ENCODE assay signal across 8 cellular contexts in the genomic region with DNA sequence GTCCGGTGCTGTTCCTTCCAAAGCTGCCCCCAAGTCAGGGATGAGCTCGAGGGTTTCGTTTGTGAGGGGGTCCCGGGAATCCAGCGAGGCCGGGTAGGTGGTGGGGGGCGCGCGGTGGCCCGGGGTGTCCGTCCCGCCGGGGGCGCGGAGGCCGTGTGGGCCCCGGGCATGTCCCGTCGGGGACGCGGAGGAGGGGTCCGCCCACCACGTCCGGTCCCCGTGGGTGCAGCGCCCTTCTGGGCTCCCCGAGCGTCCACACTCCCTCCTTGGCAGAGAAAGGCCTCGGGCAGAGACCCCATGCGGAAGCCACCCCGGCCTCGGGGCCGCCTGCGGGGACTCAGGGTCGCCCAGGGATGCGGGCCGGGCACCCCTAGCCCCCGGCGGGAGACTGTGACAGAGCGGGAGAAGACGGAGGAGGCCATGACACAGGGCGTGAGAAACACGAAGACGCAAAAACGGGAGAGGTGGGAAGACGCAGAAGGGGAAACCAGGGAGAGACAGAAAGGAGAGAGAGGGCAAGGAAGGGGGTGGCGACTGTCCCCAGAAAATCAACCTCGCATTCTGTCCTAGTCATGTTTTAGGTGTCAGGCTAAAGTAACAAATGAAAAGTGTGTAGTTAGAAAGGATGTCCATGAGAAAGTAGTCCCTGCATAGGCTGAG. TPM values are rescaled to one million over a fixed set of nuclear protein-coding genes. Genes with fewer than 3 reads are reported as not detected.
DNase-seq lines count a peak whose midpoint lies in the region; ATAC-seq and TF ChIP-seq lines count a peak whose summit lies in the region.

No MANE protein-coding gene starts in this region.

- peaks cover 15 to 21% (median 19%) of the 10 kb centered on the region in 4 donors for H3K4me1 ChIP-seq in esophagus muscularis mucosa
- H3K4me1 ChIP-seq in naive thymus-derived CD4-positive, alpha-beta T cell (ENCODE audit: control insufficient read depth in 2 of 2, insufficient read depth in 2 of 2, low read length in 2 of 2) = no peaks in the 10 kb centered on the region

- no peak for TF ChIP-seq EP300 in esophagus muscularis mucosa (IDR thresholded peaks at IDR 0.05)

- H3K9me3 ChIP-seq in esophagus muscularis mucosa = no peaks in the 10 kb centered on the region
- H3K9me3 ChIP-seq in naive thymus-derived CD4-positive, alpha-beta T cell (ENCODE audit: control insufficient read depth in 2 of 3, low read length in 3 of 3) = peaks cover 0 to 15% (median 6%) of the 10 kb centered on the region in 3 experiments

- H3K36me3 ChIP-seq in esophagus muscularis mucosa = peaks cover 0 to 22% (median 11%) of the 10 kb centered on the region in 4 donors
- peaks cover 0 to 23% (median 3%) of the 10 kb centered on the region in 3 experiments for H3K36me3 ChIP-seq in naive thymus-derived CD4-positive, alpha-beta T cell (ENCODE audit: control insufficient read depth in 2 of 3, insufficient read depth in 3 of 3, low read length in 3 of 3)

- peaks cover 19 to 28% (median 22%) of the 10 kb centered on the region in 7 donors for H3K4me1 Mint-ChIP-seq in naive thymus-derived CD4-positive, alpha-beta T cell

- H3K27ac Mint-ChIP-seq in naive thymus-derived CD4-positive, alpha-beta T cell = peak overlapping the region; percentile 90 to 100 (median 98)

- ATAC-seq in GM18517 (IDR thresholded peaks at IDR 0.05; ENCODE audit: unreplicated experiment) (peak; percentile 44), HG03039 (IDR thresholded peaks at IDR 0.05; ENCODE audit: unreplicated experiment) (peak; percentile 39)
- peak; percentile 41 for ATAC-seq in naive thymus-derived CD4-positive, alpha-beta T cell

- intact Hi-C loops in esophagus muscularis mucosa (cut with DNase I) = loop anchor here (1.0 to 5.0 kb wide), 4 partner anchors 20 to 646 kb away; a partner anchor contains a TSS
- intact Hi-C loops in naive thymus-derived CD4-positive, alpha-beta T cell (cut with micrococcal nuclease) = loop anchor here (1.0 to 10.0 kb wide), 22 partner anchors 21 to 1902 kb away; a partner anchor contains a TSS

- no peaks in the 10 kb centered on the region for H3K27me3 ChIP-seq in esophagus muscularis mucosa
- no peaks in the 10 kb centered on the region for H3K27me3 ChIP-seq in naive thymus-derived CD4-positive, alpha-beta T cell (ENCODE audit: control insufficient read depth in 2 of 2, insufficient read depth in 2 of 2, low read length in 2 of 2)

- CTCF ChIA-PET in naive thymus-derived CD4-positive, alpha-beta T cell (lab: Charles Lee) = interaction anchor here (0.8 to 1.8 kb wide), 3 partner anchors 13 to 36 kb away, joined by 3 to 7 read pairs (median 4); a partner anchor contains a TSS

- peak overlapping the region; percentile 95 for H3K27ac ChIP-seq in 22Rv1
- H3K27ac ChIP-seq in esophagus muscularis mucosa (replicated peaks in 1 of 4) = peak overlapping the region; percentile 93 to 98 (median 98)
- H3K27ac ChIP-seq in naive thymus-derived CD4-positive, alpha-beta T cell (ENCODE audit: low read depth, low read length) = peak overlapping the region; percentile 91

- peaks cover 0 to 15% (median 5%) of the 10 kb centered on the region in 11 donors for H3K9me3 Mint-ChIP-seq in naive thymus-derived CD4-positive, alpha-beta T cell

- DNase-seq in NCI-H69 (lab: John Stamatoyannopoulos, UW) (peak; percentile 71), activated T-cell treated with anti-CD3 and anti-CD28 coated beads for 24 hours (ENCODE audit: low read depth) (peak; percentile 49), esophagus muscularis mucosa (ENCODE audit: extremely low spot score) (no peak)
- DNase-seq in naive thymus-derived CD4-positive, alpha-beta T cell = peak in 6 of 9 donors; percentile 29 to 85 (median 42)
- DNase-seq in stimulated activated naive CD4-positive, alpha-beta T cell (lab: John Stamatoyannopoulos, UW) = peak; percentile 14 to 73 (median 50)

- under 1% methylated on average over 26 of the region's 48 CpGs for WGBS in esophagus muscularis mucosa

- peak overlapping the region; percentile 91 to 100 (median 100) for H3K4me3 Mint-ChIP-seq in naive thymus-derived CD4-positive, alpha-beta T cell

- no peaks in the 10 kb centered on the region for H3K27me3 Mint-ChIP-seq in naive thymus-derived CD4-positive, alpha-beta T cell

- H3K4me3 ChIP-seq in esophagus muscularis mucosa = peak overlapping the region; percentile 79 to 87 (median 82)
- peak overlapping the region; percentile 99 for H3K4me3 ChIP-seq in naive thymus-derived CD4-positive, alpha-beta T cell (ENCODE audit: low read length)

- TF ChIP-seq POLR2A in esophagus muscularis mucosa (IDR thresholded peaks at IDR 0.05; ENCODE audit: low read depth) = no peak

- TF ChIP-seq CTCF in 22Rv1 (IDR thresholded peaks at IDR 0.05) (no peak), esophagus muscularis mucosa (IDR thresholded peaks at IDR 0.05) (no peak)

- POLR2A ChIA-PET in naive thymus-derived CD4-positive, alpha-beta T cell (lab: Charles Lee) = interaction anchor here (0.5 to 3.0 kb wide), 13 partner anchors 9 to 428 kb away, joined by 3 to 65 read pairs (median 6); a partner anchor contains a TSS

- H3K36me3 Mint-ChIP-seq in naive thymus-derived CD4-positive, alpha-beta T cell = peaks cover 7 to 42% (median 14%) of the 10 kb centered on the region in 5 donors

RNA-seq across cellular contexts. Expression of a gene that starts 0.7 kb away (rescaled TPM):
- 1 to 10 TPM; 2.1 to 3.9 (median 3.3) TPM for total RNA-seq in esophagus muscularis mucosa
- 1 to 10 TPM in 3 of 5 experiments, under 1 TPM in 2; 0.61 to 4.9 (median 1.0) TPM for total RNA-seq in naive thymus-derived CD4-positive, alpha-beta T cell
- 1 to 10 TPM in 1 of 2 donors, under 1 TPM in 1; 0.26 to 2.2 TPM for polyA plus RNA-seq in naive thymus-derived CD4-positive, alpha-beta T cell

RNA-seq across cellular contexts. Expression of a gene that starts 20.5 kb away (rescaled TPM):
- 10 to 100 TPM; 16.9 to 22.6 (median 19.2) TPM for total RNA-seq in esophagus muscularis mucosa
- 10 to 100 TPM; 14.6 to 27.9 (median 16.9) TPM for total RNA-seq in naive thymus-derived CD4-positive, alpha-beta T cell
- polyA plus RNA-seq in naive thymus-derived CD4-positive, alpha-beta T cell = 10 to 100 TPM in 1 of 2 donors, 1 to 10 TPM in 1; 9.7 to 19.3 TPM

RNA-seq across cellular contexts. Expression of a gene that starts 36.3 kb away (rescaled TPM):
- total RNA-seq in esophagus muscularis mucosa = 10 to 100 TPM in 1 of 4 donors, 1 to 10 TPM in 3; 4.5 to 10.7 (median 5.6) TPM
- 10 to 100 TPM in 3 of 5 experiments, 1 to 10 TPM in 2; 5.4 to 22.0 (median 10.0) TPM for total RNA-seq in naive thymus-derived CD4-positive, alpha-beta T cell
- polyA plus RNA-seq in naive thymus-derived CD4-positive, alpha-beta T cell = 10 to 100 TPM in 1 of 2 donors, 1 to 10 TPM in 1; 5.4 to 27.6 TPM
